In the genomic region with DNA sequence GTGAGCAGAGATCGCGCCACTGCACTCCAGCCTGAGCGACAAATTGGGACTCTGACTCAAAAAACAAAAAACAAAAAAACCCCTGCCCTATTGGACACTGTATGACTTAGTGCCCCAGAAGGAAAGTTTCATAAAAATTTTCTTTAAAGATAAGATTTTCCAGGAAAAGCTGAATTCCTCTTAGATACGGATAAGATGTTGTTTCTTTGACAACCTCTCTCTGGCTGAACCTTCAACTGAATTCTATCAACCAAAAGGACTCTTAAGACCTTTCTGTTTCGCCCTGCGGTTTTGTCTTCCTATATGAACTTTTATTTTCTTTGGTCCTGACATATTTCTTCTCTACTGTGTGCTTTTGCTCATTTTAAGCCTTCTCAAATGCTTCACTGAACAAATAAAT, we compare ENCODE assay signal across 17 cellular contexts. TPM values are rescaled to one million over a fixed set of nuclear protein-coding genes. Genes with fewer than 3 reads are reported as not detected.
DNase-seq lines count a peak whose midpoint lies in the region; ATAC-seq, FAIRE-seq and TF ChIP-seq lines count a peak whose summit lies in the region.
"Had no signal": no experiment of that assay in that cellular context is flagged by ENCODE, and none has a peak within 500 bp of the region (broad histone marks: within the 10 kb centered on the region; RNA-seq: fewer than 3 reads in every experiment).

No MANE protein-coding gene starts in this region.

- no peak for FAIRE-seq in endothelial cell of umbilical vein (lab: Jason Lieb, UNC)

- H3K27me3 ChIP-seq in CD8-positive, alpha-beta memory T cell (ENCODE audit: insufficient read depth, low read length, poor library complexity, severe bottlenecking): no peaks in the 10 kb centered on the region
- H3K27me3 ChIP-seq in endothelial cell of umbilical vein (ENCODE audit: control insufficient read depth in 2 of 2, insufficient read depth in 2 of 2, low read length in 2 of 2): no peaks in the 10 kb centered on the region
- H3K27me3 ChIP-seq in left ventricle myocardium inferior (ENCODE audit: low read depth): no peaks in the 10 kb centered on the region
- H3K27me3 ChIP-seq: upper lobe of left lung had no signal

- no TSS peak for BruUV-seq in endothelial cell of umbilical vein (replicated peaks; lab: Mats Ljungman, UMichigan)

- no peak overlapping the region for H3K4me2 ChIP-seq in endothelial cell of umbilical vein (ENCODE audit: insufficient read depth, low read length)

- intact Hi-C loops in endothelial cell of umbilical vein (cut with micrococcal nuclease): no loop called here
- intact Hi-C loops in left ventricle myocardium inferior (cut with micrococcal nuclease): no loop called here

- H3K4me1 ChIP-seq in CD8-positive, alpha-beta memory T cell (ENCODE audit: insufficient read depth, low read length): no peaks in the 10 kb centered on the region
- H3K4me1 ChIP-seq in endothelial cell of umbilical vein (ENCODE audit: control insufficient read depth, extremely low read depth, insufficient read depth, low read length): peaks cover 11% of the 10 kb centered on the region
- H3K4me1 ChIP-seq in left ventricle myocardium inferior: peaks cover 19% of the 10 kb centered on the region

- H4K20me1 ChIP-seq in endothelial cell of umbilical vein (replicated peaks; ENCODE audit: control insufficient read depth, extremely low read depth, insufficient read depth, low read length): no peaks in the 10 kb centered on the region

- H3K9me3 Mint-ChIP-seq in CD8-positive, alpha-beta memory T cell: no peaks in the 10 kb centered on the region
- H3K9me3 Mint-ChIP-seq in activated CD8-positive, alpha-beta T cell treated with anti-CD3 and anti-CD28 coated beads, Interleukin-2, amount 10 ng/mL, durations not matched to agents 7 days and 5 days (ENCODE audit: insufficient read depth): no peaks in the 10 kb centered on the region
- H3K9me3 Mint-ChIP-seq: HFFc6; T-helper 2 cell treated with Interferon-gamma antibody and Interleukin-4, amounts not matched to agents 5 μg/mL and 100 μg/mL, for 36 hours had no signal

- H3K4me3 ChIP-seq in CD8-positive, alpha-beta memory T cell (ENCODE audit: low read length): no peak overlapping the region
- no peak overlapping the region for H3K4me3 ChIP-seq in endothelial cell of umbilical vein (replicated peaks in 1 of 3; ENCODE audit: insufficient read depth in 1 of 3, low read depth in 1 of 3, low read length in 3 of 3)
- no peak overlapping the region for H3K4me3 ChIP-seq in left ventricle myocardium inferior
- H3K4me3 ChIP-seq: upper lobe of left lung had no signal

- TF ChIP-seq POLR2A in endothelial cell of umbilical vein (IDR thresholded peaks at IDR 0.05; ENCODE audit: low read depth, low read length): no peak

- H3K4me1 Mint-ChIP-seq in CD8-positive, alpha-beta memory T cell: peaks cover 7 to 15% (median 14%) of the 10 kb centered on the region in 3 donors
- peaks cover 22% of the 10 kb centered on the region for H3K4me1 Mint-ChIP-seq in activated CD8-positive, alpha-beta T cell treated with anti-CD3 and anti-CD28 coated beads, Interleukin-2, amount 10 ng/mL, durations not matched to agents 7 days and 5 days (ENCODE audit: low read depth)

- TF ChIP-seq CTCF in GM20000 (IDR thresholded peaks at IDR 0.05; ENCODE audit: extremely low read depth, missing control alignments) (no peak), endothelial cell of umbilical vein (IDR thresholded peaks at IDR 0.05; ENCODE audit: extremely low read depth in 1 of 2, insufficient read depth in 1 of 2, low read depth in 1 of 2, low read length in 2 of 2) (no peak), left ventricle myocardium inferior (IDR thresholded peaks at IDR 0.05; ENCODE audit: borderline replicate concordance) (no peak)

- dilution Hi-C loops in endothelial cell of umbilical vein (cut with MboI; ENCODE audit: extremely low pct_ligation_motif_present, low sequenced_read_pairs): no loop called here

- POLR2A ChIA-PET in CD8-positive, alpha-beta memory T cell (lab: Charles Lee): no interaction called here
- POLR2A ChIA-PET in activated CD8-positive, alpha-beta T cell treated with anti-CD3 and anti-CD28 coated beads, Interleukin-2, amount 10 ng/mL, durations not matched to agents 7 days and 5 days (lab: Charles Lee): interaction anchor here (1.0 kb wide), 1 partner anchor 35 kb away, joined by 4 read pairs; no protein-coding TSS in a partner anchor
- POLR2A ChIA-PET in endothelial cell of umbilical vein (lab: Charles Lee): interaction anchor here (0.6 kb wide), 1 partner anchor 49 kb away, joined by 7 read pairs; no protein-coding TSS in a partner anchor

- no peaks in the 10 kb centered on the region for H3K79me2 ChIP-seq in endothelial cell of umbilical vein (ENCODE audit: control insufficient read depth, insufficient read depth, low read length)

- H3K27ac ChIP-seq in CD8-positive, alpha-beta memory T cell (ENCODE audit: low read depth, low read length): peak overlapping the region; percentile 54
- no peak overlapping the region for H3K27ac ChIP-seq in endothelial cell of umbilical vein (ENCODE audit: insufficient read depth, low read depth, low read length)
- no peak overlapping the region for H3K27ac ChIP-seq in left ventricle myocardium inferior (replicated peaks)
- H3K27ac ChIP-seq: upper lobe of left lung had no signal

- peak overlapping the region in 2 of 8 donors; percentile 16 to 75 for H3K27ac Mint-ChIP-seq in CD8-positive, alpha-beta memory T cell
- peak overlapping the region; percentile 74 for H3K27ac Mint-ChIP-seq in activated CD8-positive, alpha-beta T cell treated with anti-CD3 and anti-CD28 coated beads, Interleukin-2, amount 10 ng/mL, durations not matched to agents 7 days and 5 days
- H3K27ac Mint-ChIP-seq: HFFc6; T-helper 2 cell treated with Interferon-gamma antibody and Interleukin-4, amounts not matched to agents 5 μg/mL and 100 μg/mL, for 36 hours had no signal

- no peak for DNase-seq in CD8-positive, alpha-beta memory T cell
- DNase-seq in GM20000 (ENCODE audit: low spot score) (peak; percentile 20), endothelial cell of umbilical vein (ENCODE audit: low read depth, low spot score) (peak; percentile 72), NCI-H1048 (lab: John Stamatoyannopoulos, UW) (no peak), left ventricle myocardium inferior (no peak)
- no peak for DNase-seq in activated CD8-positive, alpha-beta T cell treated with anti-CD3 and anti-CD28 coated beads, Interleukin-2, amount 10 ng/mL, durations not matched to agents 7 days and 5 days
- no peak for DNase-seq in central memory CD4-positive, alpha-beta T cell
- DNase-seq: activated effector memory CD4-positive, alpha-beta T cell treated with anti-CD3 and anti-CD28 coated beads, Interleukin-2, amount 50 U/mL, for 16 hours; COR-L47; HFFc6; NCI-H1436 treated with DMSO at 0.1 percent for 48 hours; NCI-H524; occipital lobe; stimulated activated CD4-positive, alpha-beta T cell treated with anti-CD3 and anti-CD28 coated beads, Interleukin-4, amount 100 ng/mL, for 4 hours; upper lobe of left lung had no signal

- peak; percentile 69 for ATAC-seq in activated CD8-positive, alpha-beta T cell treated with anti-CD3 and anti-CD28 coated beads, Interleukin-2, amount 10 ng/mL, durations not matched to agents 7 days and 5 days
- ATAC-seq in GM18867 (IDR thresholded peaks at IDR 0.05; ENCODE audit: unreplicated experiment): no peak

- no peaks in the 10 kb centered on the region for H3K36me3 ChIP-seq in CD8-positive, alpha-beta memory T cell (ENCODE audit: insufficient read depth, low read length)
- H3K36me3 ChIP-seq in endothelial cell of umbilical vein (ENCODE audit: control insufficient read depth in 2 of 2, extremely low read depth in 1 of 2, insufficient read depth in 2 of 2, low read length in 2 of 2) (no peaks in the 10 kb centered on the region), left ventricle myocardium inferior (no peaks in the 10 kb centered on the region)
- H3K36me3 ChIP-seq: upper lobe of left lung had no signal

- peaks cover 0 to 27% (median 1%) of the 10 kb centered on the region in 3 donors for H3K36me3 Mint-ChIP-seq in CD8-positive, alpha-beta memory T cell
- H3K36me3 Mint-ChIP-seq in activated CD8-positive, alpha-beta T cell treated with anti-CD3 and anti-CD28 coated beads, Interleukin-2, amount 10 ng/mL, durations not matched to agents 7 days and 5 days (ENCODE audit: low read depth): peaks cover 15% of the 10 kb centered on the region

- H3K9me1 ChIP-seq in endothelial cell of umbilical vein (replicated peaks; ENCODE audit: control insufficient read depth, extremely low read depth, insufficient read depth, low read length): no peaks in the 10 kb centered on the region

- no peak overlapping the region for H3K9ac ChIP-seq in endothelial cell of umbilical vein (replicated peaks; ENCODE audit: extremely low read depth, insufficient read depth, low read length)

- no peaks in the 10 kb centered on the region for H3K9me3 ChIP-seq in CD8-positive, alpha-beta memory T cell (ENCODE audit: low read length)
- no peaks in the 10 kb centered on the region for H3K9me3 ChIP-seq in endothelial cell of umbilical vein (replicated peaks; ENCODE audit: control insufficient read depth, insufficient read depth, low read length)
- H3K9me3 ChIP-seq in left ventricle myocardium inferior (replicated peaks): no peaks in the 10 kb centered on the region
- H3K9me3 ChIP-seq: upper lobe of left lung had no signal

- CTCF ChIA-PET in CD8-positive, alpha-beta memory T cell (lab: Charles Lee): no interaction called here
- CTCF ChIA-PET in activated CD8-positive, alpha-beta T cell treated with anti-CD3 and anti-CD28 coated beads, Interleukin-2, amount 10 ng/mL, durations not matched to agents 7 days and 5 days (lab: Charles Lee): no interaction called here
- CTCF ChIA-PET in endothelial cell of umbilical vein (lab: Charles Lee): interaction anchor here (0.6 kb wide), 1 partner anchor 168 kb away, joined by 3 read pairs; no protein-coding TSS in a partner anchor

- H2AFZ ChIP-seq in endothelial cell of umbilical vein (ENCODE audit: low read depth, low read length): no peak overlapping the region

- no peaks in the 10 kb centered on the region for H3K27me3 Mint-ChIP-seq in CD8-positive, alpha-beta memory T cell
- no peaks in the 10 kb centered on the region for H3K27me3 Mint-ChIP-seq in activated CD8-positive, alpha-beta T cell treated with anti-CD3 and anti-CD28 coated beads, Interleukin-2, amount 10 ng/mL, durations not matched to agents 7 days and 5 days (ENCODE audit: low read depth)

- H3K4me3 Mint-ChIP-seq in CD8-positive, alpha-beta memory T cell: peak overlapping the region in 3 of 7 donors; percentile 27 to 47 (median 27)
- peak overlapping the region; percentile 23 for H3K4me3 Mint-ChIP-seq in activated CD8-positive, alpha-beta T cell treated with anti-CD3 and anti-CD28 coated beads, Interleukin-2, amount 10 ng/mL, durations not matched to agents 7 days and 5 days
- H3K4me3 Mint-ChIP-seq: HFFc6; T-helper 2 cell treated with Interferon-gamma antibody and Interleukin-4, amounts not matched to agents 5 μg/mL and 100 μg/mL, for 36 hours had no signal

RNA-seq across cellular contexts. Expression of a gene that starts 35.8 kb away (rescaled TPM):
- 1 to 10 TPM; 5.2 to 7.3 TPM for total RNA-seq in CD8-positive, alpha-beta memory T cell
- polyA plus RNA-seq in CD8-positive, alpha-beta memory T cell: 9.8 TPM
- total RNA-seq in activated CD8-positive, alpha-beta T cell treated with anti-CD3 and anti-CD28 coated beads, Interleukin-2, amount 10 ng/mL, durations not matched to agents 7 days and 5 days: 10 to 100 TPM; 12.7 to 13.5 TPM
- total RNA-seq in endothelial cell of umbilical vein (55.8 and 59.3 TPM in 2 replicates), left ventricle myocardium inferior (12.4 TPM)
- polyA plus RNA-seq in endothelial cell of umbilical vein: 27.9 and 32.1 TPM in 2 replicates
- polyA plus RNA-seq in endothelial cell of umbilical vein (2011; cell fraction: cytosol; rRNA removed): 38.2 and 38.6 TPM in 2 replicates
- polyA plus RNA-seq in endothelial cell of umbilical vein (2011; cell fraction: nucleus; rRNA removed): 28.8 and 34.2 TPM in 2 replicates
- polyA plus RNA-seq in endothelial cell of umbilical vein (2012): 38.2 and 40.9 TPM in 2 replicates
- 77.1 and 82.6 TPM in 2 replicates for polyA minus RNA-seq in endothelial cell of umbilical vein
- polyA minus RNA-seq in endothelial cell of umbilical vein (2011; cell fraction: cytosol; rRNA and poly(A)+ RNA removed): 1.8 TPM
- polyA minus RNA-seq in endothelial cell of umbilical vein (2011; cell fraction: nucleus; rRNA and poly(A)+ RNA removed): 55.1 and 56.4 TPM in 2 replicates

Comparison
In these comparisons a context has a peak if more than half of its experiments do, and no peak if none do; other contexts are left out.
1. DNase-seq: peak in GM20000 (single experiment) and endothelial cell of umbilical vein (single experiment); none in CD8-positive, alpha-beta memory T cell (0 of 5), activated CD8-positive, alpha-beta T cell treated with anti-CD3 and anti-CD28 coated beads, Interleukin-2, amount 10 ng/mL, durations not matched to agents 7 days and 5 days (single experiment), central memory CD4-positive, alpha-beta T cell (single experiment), NCI-H1048 (single experiment) and left ventricle myocardium inferior (single experiment).